In genomic region chr4:80266902-80267380, GRCh38 we compare ENCODE assay signal across 8 cellular contexts. TPM values are rescaled to one million over a fixed set of nuclear protein-coding genes. Genes with fewer than 3 reads are reported as not detected.
DNase-seq lines count a peak whose midpoint lies in the region; ATAC-seq and TF ChIP-seq lines count a peak whose summit lies in the region.

No MANE protein-coding gene starts in this region.

- H3K27me3 ChIP-seq in SJCRH30 (no peaks in the 10 kb centered on the region), neural progenitor cell (peaks cover 100% of the 10 kb centered on the region), body of pancreas (peaks cover 0 to 20% of the 10 kb centered on the region in 2 donors)

- H3K4me1 ChIP-seq in SJCRH30 (peaks cover 3% of the 10 kb centered on the region; the same call in 1 of the 2 replicates), neural progenitor cell (peaks cover 24% of the 10 kb centered on the region), body of pancreas (peaks cover 21% of the 10 kb centered on the region)

- H3K4me1 Mint-ChIP-seq in activated naive CD4-positive, alpha-beta T cell treated with anti-CD3 and anti-CD28 coated beads, Interleukin-2, amount 50 U/mL, for 24 hours = peaks cover 31% of the 10 kb centered on the region
- H3K4me1 Mint-ChIP-seq in neural progenitor cell = peaks cover 29% of the 10 kb centered on the region

- H3K4me3 Mint-ChIP-seq in activated naive CD4-positive, alpha-beta T cell treated with anti-CD3 and anti-CD28 coated beads, Interleukin-2, amount 50 U/mL, for 24 hours = peak overlapping the region; percentile 70
- H3K4me3 Mint-ChIP-seq in neural progenitor cell = peak overlapping the region; percentile 91

- H3K27ac ChIP-seq in SJCRH30 (no peak overlapping the region), epithelial cell of prostate (peak overlapping the region; percentile 67), neural progenitor cell (no peak overlapping the region), body of pancreas (no peak overlapping the region)

- H3K36me3 ChIP-seq in SJCRH30 = no peaks in the 10 kb centered on the region
- no peaks in the 10 kb centered on the region for H3K36me3 ChIP-seq in neural progenitor cell
- H3K36me3 ChIP-seq in body of pancreas (replicated peaks in 1 of 2; ENCODE audit: insufficient read depth in 1 of 2, low read depth in 2 of 2) = no peaks in the 10 kb centered on the region

- peaks cover 18% of the 10 kb centered on the region for H4K20me1 ChIP-seq in neural progenitor cell (ENCODE audit: low read depth)

- H3K27ac Mint-ChIP-seq in activated naive CD4-positive, alpha-beta T cell treated with anti-CD3 and anti-CD28 coated beads, Interleukin-2, amount 50 U/mL, for 24 hours = no peak overlapping the region
- H3K27ac Mint-ChIP-seq in neural progenitor cell = no peak overlapping the region

- 3 to 4% methylated on average over 6 to 25 of the region's 25 CpGs for WGBS in body of pancreas, 2 donors

- ATAC-seq in HG03039 (IDR thresholded peaks at IDR 0.05; ENCODE audit: unreplicated experiment) (no peak), HG03108 (IDR thresholded peaks at IDR 0.05; ENCODE audit: unreplicated experiment) (no peak), body of pancreas (no peak)

- no peaks in the 10 kb centered on the region for H3K9me3 ChIP-seq in SJCRH30 (replicated peaks)
- no peaks in the 10 kb centered on the region for H3K9me3 ChIP-seq in neural progenitor cell (ENCODE audit: low read depth)
- no peaks in the 10 kb centered on the region for H3K9me3 ChIP-seq in body of pancreas

- H3K36me3 Mint-ChIP-seq in activated naive CD4-positive, alpha-beta T cell treated with anti-CD3 and anti-CD28 coated beads, Interleukin-2, amount 50 U/mL, for 24 hours = no peaks in the 10 kb centered on the region
- H3K36me3 Mint-ChIP-seq in neural progenitor cell = no peaks in the 10 kb centered on the region

- no peak overlapping the region for H3K9ac ChIP-seq in neural progenitor cell

- TF ChIP-seq CTCF in neural progenitor cell (IDR thresholded peaks at IDR 0.05) = no peak
- TF ChIP-seq CTCF in body of pancreas (IDR thresholded peaks at IDR 0.05) = no peak

- H2AFZ ChIP-seq in neural progenitor cell (replicated peaks) = peak overlapping the region; percentile 75

- H3K27me3 Mint-ChIP-seq in activated naive CD4-positive, alpha-beta T cell treated with anti-CD3 and anti-CD28 coated beads, Interleukin-2, amount 50 U/mL, for 24 hours = peaks cover 62% of the 10 kb centered on the region
- H3K27me3 Mint-ChIP-seq in neural progenitor cell (ENCODE audit: insufficient read depth, low read depth) = peaks cover 77% of the 10 kb centered on the region

- peak overlapping the region; percentile 90 for H3K4me2 ChIP-seq in neural progenitor cell

- H3K9me3 Mint-ChIP-seq in activated naive CD4-positive, alpha-beta T cell treated with anti-CD3 and anti-CD28 coated beads, Interleukin-2, amount 50 U/mL, for 24 hours = no peaks in the 10 kb centered on the region
- H3K9me3 Mint-ChIP-seq in neural progenitor cell = peaks cover 3% of the 10 kb centered on the region

- no peak for DNase-seq in activated naive CD4-positive, alpha-beta T cell (lab: John Stamatoyannopoulos, UW)
- DNase-seq in SJCRH30 = peak in 1 of 2 experiments; percentile 18
- DNase-seq in epithelial cell of prostate (ENCODE audit: low read depth, low spot score) = no peak
- peak; percentile 50 for DNase-seq in neural progenitor cell (ENCODE audit: low spot score)
- DNase-seq in body of pancreas = no peak

- no peaks in the 10 kb centered on the region for H3F3A ChIP-seq in neural progenitor cell (ENCODE audit: low read depth)

- H3K4me3 ChIP-seq in SJCRH30 = peak overlapping the region; percentile 62
- H3K4me3 ChIP-seq in neural progenitor cell = peak overlapping the region; percentile 55
- no peak overlapping the region for H3K4me3 ChIP-seq in body of pancreas

- TF ChIP-seq POLR2A in body of pancreas (IDR thresholded peaks at IDR 0.05) = no peak

- intact Hi-C loops in body of pancreas (cut with DNase I) = no loop called here

- H3K79me2 ChIP-seq in neural progenitor cell (ENCODE audit: low read depth) = no peaks in the 10 kb centered on the region

RNA-seq across cellular contexts. Expression of gene FGF5, which starts 0.5 kb away (rescaled TPM):
- total RNA-seq in SJCRH30 (2014; rRNA removed; shearing (Covaris generic)) = 0.12 and 0.15 TPM in 2 replicates
- total RNA-seq in neural progenitor cell (ENCODE audit: low replicate concordance) (not detected in 2 replicates), body of pancreas (not detected)

Comparison
In these comparisons a context has a peak if more than half of its experiments do, and no peak if none do; other contexts are left out.
1. H3K4me3 ChIP-seq: peak in SJCRH30 (single experiment) and neural progenitor cell (single experiment); none in body of pancreas (0 of 2).